In genomic region chr2:162317910-162318279, GRCh38 we compare ENCODE assay signal across 8 cellular contexts. TPM values are rescaled to one million over a fixed set of nuclear protein-coding genes. Genes with fewer than 3 reads are reported as not detected.
DNase-seq lines count a peak whose midpoint lies in the region; ATAC-seq lines count a peak whose summit lies in the region.

No MANE protein-coding gene starts in this region.

- H3K9ac ChIP-seq in NT2/D1 (ENCODE audit: insufficient read length, low read depth) = peak overlapping the region; percentile 14

- H3K9me3 ChIP-seq in NT2/D1 (ENCODE audit: insufficient read depth, low read length) (no peaks in the 10 kb centered on the region), right cardiac atrium (ENCODE audit: control insufficient read depth, low read length) (no peaks in the 10 kb centered on the region)

- peak overlapping the region; percentile 65 for H3K4me3 ChIP-seq in NT2/D1 (ENCODE audit: insufficient read length, low read depth)
- H3K4me3 ChIP-seq in right cardiac atrium (ENCODE audit: low read length) = peak overlapping the region; percentile 85
- H3K4me3 ChIP-seq in skeletal muscle cell (ENCODE audit: low read depth, low read length) = peak overlapping the region; percentile 61

- H3K27ac Mint-ChIP-seq in activated naive CD4-positive, alpha-beta T cell treated with anti-CD3 and anti-CD28 coated beads, Interleukin-2, amount 50 U/mL, for 72 hours = peak overlapping the region; percentile 92 to 98

- H3K36me3 Mint-ChIP-seq in activated naive CD4-positive, alpha-beta T cell treated with anti-CD3 and anti-CD28 coated beads, Interleukin-2, amount 50 U/mL, for 72 hours = peaks cover 24 to 27% of the 10 kb centered on the region in 2 donors

- WGBS in right cardiac atrium = 22% methylated on average over 13 of the region's 13 CpGs

- peaks cover 0 to 5% of the 10 kb centered on the region in 2 donors for H3K9me3 Mint-ChIP-seq in activated naive CD4-positive, alpha-beta T cell treated with anti-CD3 and anti-CD28 coated beads, Interleukin-2, amount 50 U/mL, for 72 hours

- peak; percentile 9 for ATAC-seq in GM18511 (IDR thresholded peaks at IDR 0.05; ENCODE audit: unreplicated experiment)
- ATAC-seq in HG02623 (IDR thresholded peaks at IDR 0.05; ENCODE audit: unreplicated experiment) = peak; percentile 0
- peak in 1 of 2 donors; percentile 27 for ATAC-seq in activated naive CD4-positive, alpha-beta T cell treated with anti-CD3 and anti-CD28 coated beads, Interleukin-2, amount 50 U/mL, for 72 hours
- peak; percentile 37 to 39 for ATAC-seq in right cardiac atrium

- no peaks in the 10 kb centered on the region for H3K36me3 ChIP-seq in NT2/D1 (ENCODE audit: insufficient read depth, insufficient read length, low read length)

- peaks cover 40% of the 10 kb centered on the region for H3K27me3 ChIP-seq in NT2/D1 (ENCODE audit: insufficient read depth, insufficient read length)
- no peaks in the 10 kb centered on the region for H3K27me3 ChIP-seq in right cardiac atrium (ENCODE audit: control insufficient read depth, insufficient read depth)

- H3K27ac ChIP-seq in right cardiac atrium (ENCODE audit: low read length) = peak overlapping the region; percentile 76

- no peaks in the 10 kb centered on the region for H3K4me1 ChIP-seq in NT2/D1 (ENCODE audit: insufficient read depth, insufficient read length)
- no peaks in the 10 kb centered on the region for H3K4me1 ChIP-seq in right cardiac atrium (ENCODE audit: control insufficient read depth, insufficient read depth, low read length)

- DNase-seq in NT2/D1 (ENCODE audit: low read depth, low spot score) (no peak), right cardiac atrium (peak; percentile 17 to 50 (median 44)), skeletal muscle cell (ENCODE audit: low read depth) (no peak), NK-92 (lab: John Stamatoyannopoulos, UW; ENCODE audit: unreplicated experiment) (no peak), inferior parietal cortex (ENCODE audit: extremely low spot score) (no peak)
- DNase-seq in activated naive CD4-positive, alpha-beta T cell treated with anti-CD3 and anti-CD28 coated beads, Interleukin-2, amount 50 U/mL, for 72 hours (ENCODE audit: low spot score in 2 of 2) = peak; percentile 32 to 60

- intact Hi-C loops in right cardiac atrium (cut with DNase I) = no loop called here

RNA-seq across cellular contexts. Expression of gene IFIH1, which starts 0.6 kb away (rescaled TPM):
- total RNA-seq in activated naive CD4-positive, alpha-beta T cell treated with anti-CD3 and anti-CD28 coated beads, Interleukin-2, amount 50 U/mL, for 72 hours = 10 to 100 TPM; 29.2 to 39.1 TPM
- 10 to 100 TPM in 2 of 4 donors, 1 to 10 TPM in 2; 8.1 to 11.8 (median 10.0) TPM for total RNA-seq in right cardiac atrium
- polyA plus RNA-seq in right cardiac atrium = 6.6 TPM

RNA-seq across cellular contexts. Expression of gene GCA, which starts 26.0 kb away (rescaled TPM):
- total RNA-seq in activated naive CD4-positive, alpha-beta T cell treated with anti-CD3 and anti-CD28 coated beads, Interleukin-2, amount 50 U/mL, for 72 hours = 10 to 100 TPM; 38.5 to 44.9 TPM
- 10 to 100 TPM in 3 of 4 donors, 1 to 10 TPM in 1; 9.9 to 13.7 (median 13.2) TPM for total RNA-seq in right cardiac atrium
- polyA plus RNA-seq in right cardiac atrium = 7.7 TPM

Comparison
In these comparisons a context has a peak if more than half of its experiments do, and no peak if none do; other contexts are left out.
1. DNase-seq: peak in activated naive CD4-positive, alpha-beta T cell treated with anti-CD3 and anti-CD28 coated beads, Interleukin-2, amount 50 U/mL, for 72 hours (2 of 2) and right cardiac atrium (3 of 3); none in NT2/D1 (single experiment), skeletal muscle cell (single experiment), NK-92 (single experiment) and inferior parietal cortex (single experiment).
2. Peak in every context shown above with its lines, with median percentiles within 50 percentile points of each other: H3K4me3 ChIP-seq.